Comparison of ENCODE assay signal across 13 cellular contexts in genomic region chr11:17273668-17274321, GRCh38. TPM values are rescaled to one million over a fixed set of nuclear protein-coding genes. Genes with fewer than 3 reads are reported as not detected.
DNase-seq lines count a peak whose midpoint lies in the region; ATAC-seq, FAIRE-seq and TF ChIP-seq lines count a peak whose summit lies in the region.
"Had no signal": no experiment of that assay in that cellular context is flagged by ENCODE, and none has a peak within 500 bp of the region (broad histone marks: within the 10 kb centered on the region; RNA-seq: fewer than 3 reads in every experiment).

No MANE protein-coding gene starts in this region.

- peaks cover 8% of the 10 kb centered on the region for H3K36me3 Mint-ChIP-seq in CD4-positive, alpha-beta T cell (ENCODE audit: low read depth)
- no peaks in the 10 kb centered on the region for H3K36me3 Mint-ChIP-seq in GM23338 (ENCODE audit: low read depth)
- H3K36me3 Mint-ChIP-seq: IgD-negative memory B cell had no signal

- no peak for TF ChIP-seq POLR2A in erythroblast (IDR thresholded peaks at IDR 0.05; ENCODE audit: low read length)

- H3K27ac Mint-ChIP-seq in CD4-positive, alpha-beta T cell: no peak overlapping the region
- no peak overlapping the region for H3K27ac Mint-ChIP-seq in GM23338
- H3K27ac Mint-ChIP-seq: IgD-negative memory B cell had no signal

- no peaks in the 10 kb centered on the region for H4K20me1 ChIP-seq in GM23338 (replicated peaks; ENCODE audit: insufficient read depth)
- H4K20me1 ChIP-seq: BLaER1 treated with 17β-estradiol and CSF1 and Interleukin-3, amounts not matched to agents 10 nM and 100 nM had no signal

- TF ChIP-seq CTCF in CD4-positive, alpha-beta T cell (IDR thresholded peaks at IDR 0.05): no peak
- TF ChIP-seq CTCF in GM23338 (conservative IDR thresholded peaks at IDR 0.05; ENCODE audit: low read depth in 2 of 2) (no peak), D721Med (IDR thresholded peaks at IDR 0.05; ENCODE audit: insufficient read depth, missing control alignments) (no peak)

- H3K27ac ChIP-seq in CD4-positive, alpha-beta T cell (ENCODE audit: low read depth, low read length): no peak overlapping the region
- no peak overlapping the region for H3K27ac ChIP-seq in GM23338 (ENCODE audit: low read depth)
- H3K27ac ChIP-seq: skin epidermis had no signal

- 0 out of 2 replicates have a peak, but pooled peaks cover 2% of the 10 kb centered on the region for H3F3A ChIP-seq in GM23338 (replicated peaks; ENCODE audit: low read depth)

- no peak for DNase-seq in CD4-positive, alpha-beta T cell
- DNase-seq in GM23338 (ENCODE audit: low spot score) (peak; percentile 83), NOMO-1 (lab: John Stamatoyannopoulos, UW; ENCODE audit: unreplicated experiment in 2 of 2) (peak; percentile 72 to 73), erythroblast (lab: John Stamatoyannopoulos, UW) (peak; percentile 69 to 76), NCI-H345 treated with DMSO at 0.1 percent for 48 hours (lab: John Stamatoyannopoulos, UW; ENCODE audit: unreplicated experiment) (no peak), D721Med (ENCODE audit: insufficient read length, low spot score) (no peak)
- DNase-seq: NCI-H345 had no signal

- H3K27me3 Mint-ChIP-seq in CD4-positive, alpha-beta T cell: no peaks in the 10 kb centered on the region
- H3K27me3 Mint-ChIP-seq in GM23338 (ENCODE audit: insufficient read depth, low read depth, poor library complexity): peaks cover 20% of the 10 kb centered on the region

- peaks cover 24% of the 10 kb centered on the region for H3K4me1 Mint-ChIP-seq in CD4-positive, alpha-beta T cell (ENCODE audit: low read depth)
- H3K4me1 Mint-ChIP-seq in GM23338: peaks cover 8% of the 10 kb centered on the region

- no peak overlapping the region; the same call in 1 of the 2 replicates for H2AFZ ChIP-seq in GM23338

- POLR2A ChIA-PET in CD4-positive, alpha-beta T cell (lab: Charles Lee): interaction anchor here (1.4 kb wide), 1 partner anchor 66 kb away, joined by 3 read pairs; the partner anchor contains the start of gene PIK3C2A

- CTCF ChIA-PET in CD4-positive, alpha-beta T cell (lab: Charles Lee): no interaction called here

- no peaks in the 10 kb centered on the region for H3K9me3 Mint-ChIP-seq in CD4-positive, alpha-beta T cell
- H3K9me3 Mint-ChIP-seq in GM23338: no peaks in the 10 kb centered on the region
- H3K9me3 Mint-ChIP-seq: IgD-negative memory B cell had no signal

- no peaks in the 10 kb centered on the region for H3K9me2 ChIP-seq in GM23338 (ENCODE audit: insufficient read depth)

- H3K4me2 ChIP-seq in GM23338: no peak overlapping the region

- H3K27me3 ChIP-seq in CD4-positive, alpha-beta T cell (ENCODE audit: control insufficient read depth, insufficient read depth, low read length): no peaks in the 10 kb centered on the region
- peaks cover 16% of the 10 kb centered on the region for H3K27me3 ChIP-seq in GM23338 (ENCODE audit: insufficient read depth)
- H3K27me3 ChIP-seq: BLaER1 treated with 17β-estradiol and CSF1 and Interleukin-3, amounts not matched to agents 10 nM and 100 nM had no signal

- no peaks in the 10 kb centered on the region for H3K79me2 ChIP-seq in GM23338 (replicated peaks; ENCODE audit: insufficient read depth)

- H3K4me3 ChIP-seq in GM23338: no peak overlapping the region
- H3K4me3 ChIP-seq: BLaER1 treated with 17β-estradiol and CSF1 and Interleukin-3, amounts not matched to agents 10 nM and 100 nM; lung; skin epidermis had no signal

- no peak for FAIRE-seq in D721Med (lab: Jason Lieb, UNC)

- no peaks in the 10 kb centered on the region for H3K9me3 ChIP-seq in CD4-positive, alpha-beta T cell (ENCODE audit: control insufficient read depth, low read length)
- H3K9me3 ChIP-seq: BLaER1 treated with 17β-estradiol and CSF1 and Interleukin-3, amounts not matched to agents 10 nM and 100 nM had no signal

- intact Hi-C loops in CD4-positive, alpha-beta T cell (cut with DNase I, micrococcal nuclease): loop anchor here in 1 of 2 experiments (5.0 kb wide), 1 partner anchor 196 kb away; the partner anchor contains the start of gene RPS13

- H3K36me3 ChIP-seq in GM23338 (ENCODE audit: insufficient read depth): no peaks in the 10 kb centered on the region
- H3K36me3 ChIP-seq: BLaER1 treated with 17β-estradiol and CSF1 and Interleukin-3, amounts not matched to agents 10 nM and 100 nM had no signal

- peaks cover 3% of the 10 kb centered on the region; the same call in 1 of the 2 replicates for H3K4me1 ChIP-seq in GM23338 (ENCODE audit: insufficient read depth)

- H3K4me3 Mint-ChIP-seq in CD4-positive, alpha-beta T cell: peak overlapping the region; percentile 4
- no peak overlapping the region for H3K4me3 Mint-ChIP-seq in GM23338

- no peak for ATAC-seq in CD4-positive, alpha-beta T cell (ENCODE audit: poor library complexity)
- ATAC-seq in GM23338 (no peak), GM18909 (IDR thresholded peaks at IDR 0.05; ENCODE audit: poor library complexity, unreplicated experiment) (no peak), GM21717 (IDR thresholded peaks at IDR 0.05; ENCODE audit: unreplicated experiment) (no peak)

TF ChIP-seq in GM23338, 12 proteins besides CTCF, POLR2A, EP300 and RAD21 (continues in another document):
- no peak for TF ChIP-seq POLR2AphosphoS5 (IDR thresholded peaks at IDR 0.05; ENCODE audit: low read depth)
- TF ChIP-seq ETS1 (IDR thresholded peaks at IDR 0.05): no peak
- no peak for TF ChIP-seq CREB1 (CRISPR knock-in tag; IDR thresholded peaks at IDR 0.05; ENCODE audit: low read depth)
- no peak for TF ChIP-seq ZNF114 (CRISPR knock-in tag; IDR thresholded peaks at IDR 0.05)
- TF ChIP-seq EZH2 (IDR thresholded peaks at IDR 0.05; ENCODE audit: low read depth, unreplicated experiment): no peak
- TF ChIP-seq REST (IDR thresholded peaks at IDR 0.05; ENCODE audit: unreplicated experiment): no peak
- TF ChIP-seq ZNF331 (CRISPR knock-in tag; IDR thresholded peaks at IDR 0.05; ENCODE audit: low read depth): no peak

RNA-seq across cellular contexts. Expression of gene NUCB2, which starts 2.7 kb away (rescaled TPM):
- 10 to 100 TPM; 65.2 to 73.0 TPM for total RNA-seq in CD4-positive, alpha-beta T cell
- 16.6 and 25.5 TPM in 2 replicates for total RNA-seq in GM23338 (2014; rRNA removed; shearing (Covaris generic))
- 61.9 and 86.9 TPM in 2 replicates for polyA plus RNA-seq in GM23338 (2016; fragmentation: Nextera tagmentation; extraction: Ambion mirVana)

Comparison
In these comparisons a context has a peak if more than half of its experiments do, and no peak if none do; other contexts are left out.
1. DNase-seq: peak in GM23338 (single experiment), NOMO-1 (2 of 2) and erythroblast (2 of 2); none in CD4-positive, alpha-beta T cell (0 of 10), NCI-H345 treated with DMSO at 0.1 percent for 48 hours (single experiment) and D721Med (single experiment).